In genomic region chr16:85524365-85524629, GRCh38 we compare ENCODE assay signal across 16 cellular contexts.
A peak's percentile ranks its signal among the peaks of the same experiment; 100 is the strongest.
DNase-seq lines count a peak whose midpoint lies in the region; ATAC-seq and TF ChIP-seq lines count a peak whose summit lies in the region.
"Had no signal": no experiment of that assay in that cellular context is flagged by ENCODE, and none has a peak within 500 bp of the region (broad histone marks: within the 10 kb centered on the region; RNA-seq: fewer than 3 reads in every experiment).

No MANE protein-coding gene starts in this region.

- no peak for TF ChIP-seq CTCF in CD14-positive monocyte (IDR thresholded peaks at IDR 0.05)
- TF ChIP-seq CTCF in chondrocyte (IDR thresholded peaks at IDR 0.05) = no peak
- no peak for TF ChIP-seq CTCF in progenitor cell of endocrine pancreas (IDR thresholded peaks at IDR 0.05; ENCODE audit: unreplicated experiment)

- intact Hi-C loops in CD14-positive monocyte (cut with micrococcal nuclease) = loop anchor here in 1 of 2 donors (2.0 kb wide), 1 partner anchor 31 kb away; no protein-coding TSS in a partner anchor

- H3K4me1 Mint-ChIP-seq in CD14-positive monocyte = peaks cover 32% of the 10 kb centered on the region
- peaks cover 41% of the 10 kb centered on the region for H3K4me1 Mint-ChIP-seq in chondrocyte (ENCODE audit: low read depth)
- peaks cover 51% of the 10 kb centered on the region for H3K4me1 Mint-ChIP-seq in progenitor cell of endocrine pancreas (ENCODE audit: low read depth)

- peaks cover 0 to 4% (median 0%) of the 10 kb centered on the region in 7 donors for H3K9me3 Mint-ChIP-seq in CD14-positive monocyte
- no peaks in the 10 kb centered on the region for H3K9me3 Mint-ChIP-seq in chondrocyte (ENCODE audit: low read depth)
- no peaks in the 10 kb centered on the region for H3K9me3 Mint-ChIP-seq in progenitor cell of endocrine pancreas (ENCODE audit: low read depth)

- DNase-seq in CD14-positive monocyte (ENCODE audit: low spot score) (no peak), NCI-H1694 (lab: John Stamatoyannopoulos, UW) (peak; percentile 46), chondrocyte (ENCODE audit: low spot score) (no peak), progenitor cell of endocrine pancreas (ENCODE audit: low spot score, unreplicated experiment) (no peak), AML-193 (lab: John Stamatoyannopoulos, UW) (no peak), HCEC 1CT (no peak), cerebellar nuclear complex (lab: John Stamatoyannopoulos, UW) (no peak)
- DNase-seq: activated CD4-positive, CD25-positive, alpha-beta regulatory T cell treated with anti-CD3 and anti-CD28 coated beads, Interleukin-2, amount 50 U/mL, for 72 hours; DND-41; effector memory CD4-positive, alpha-beta T cell; GM23248; natural killer cell; NCI-H187; T-helper 2 cell had no signal

- H3K36me3 Mint-ChIP-seq in CD14-positive monocyte = no peaks in the 10 kb centered on the region
- H3K36me3 Mint-ChIP-seq in chondrocyte (ENCODE audit: low read depth) = peaks cover 4% of the 10 kb centered on the region
- H3K36me3 Mint-ChIP-seq in progenitor cell of endocrine pancreas (ENCODE audit: insufficient read depth) = peaks cover 2% of the 10 kb centered on the region
- H3K36me3 Mint-ChIP-seq: activated naive CD4-positive, alpha-beta T cell treated with anti-CD3 and anti-CD28 coated beads, Interleukin-2, amount 50 U/mL, for 72 hours; natural killer cell had no signal

- H3K27ac Mint-ChIP-seq in CD14-positive monocyte (peak overlapping the region in 6 of 7 donors; percentile 46 to 84 (median 78)), chondrocyte (ENCODE audit: unreplicated experiment) (peak overlapping the region; percentile 92), progenitor cell of endocrine pancreas (peak overlapping the region; percentile 29)
- H3K27ac Mint-ChIP-seq: activated naive CD4-positive, alpha-beta T cell treated with anti-CD3 and anti-CD28 coated beads, Interleukin-2, amount 50 U/mL, for 72 hours; natural killer cell had no signal

- no peak for ATAC-seq in HG03469 (IDR thresholded peaks at IDR 0.05; ENCODE audit: unreplicated experiment)
- ATAC-seq: activated naive CD4-positive, alpha-beta T cell treated with anti-CD3 and anti-CD28 coated beads, Interleukin-2, amount 50 U/mL, for 72 hours had no signal

- H3K4me3 Mint-ChIP-seq in CD14-positive monocyte (peak overlapping the region; percentile 42 to 63), chondrocyte (ENCODE audit: unreplicated experiment) (no peak overlapping the region), progenitor cell of endocrine pancreas (ENCODE audit: low read depth) (no peak overlapping the region)
- H3K4me3 Mint-ChIP-seq: natural killer cell had no signal

- H3K27me3 Mint-ChIP-seq in CD14-positive monocyte (ENCODE audit: low read depth in 3 of 3) (peaks cover 5 to 10% (median 9%) of the 10 kb centered on the region in 3 donors), chondrocyte (ENCODE audit: low read depth) (peaks cover 1% of the 10 kb centered on the region), progenitor cell of endocrine pancreas (peaks cover 4% of the 10 kb centered on the region)

Comparison
In these comparisons a context has a peak if more than half of its experiments do, and no peak if none do; other contexts are left out.
1. H3K27ac Mint-ChIP-seq: peak in every context shown above with its lines; median percentile 92 in chondrocyte; 78 in CD14-positive monocyte; 29 in progenitor cell of endocrine pancreas.
2. H3K4me3 Mint-ChIP-seq: peak in CD14-positive monocyte (2 of 2); none in chondrocyte (single experiment) and progenitor cell of endocrine pancreas (single experiment).